In genomic region chr1:47222476-47222875, GRCh38 we compare ENCODE assay signal across 34 cellular contexts. TPM values are rescaled to one million over a fixed set of nuclear protein-coding genes. Genes with fewer than 3 reads are reported as not detected.
"Had no signal": no experiment of that assay in that cellular context is flagged by ENCODE, and none has a peak within 500 bp of the region (broad histone marks: within the 10 kb centered on the region; RNA-seq: fewer than 3 reads in every experiment).

No MANE protein-coding gene starts in this region.

- H3K36me3 ChIP-seq: ascending aorta, cardiac muscle cell, WERI-Rb-1 had no signal

- H3K4me3 ChIP-seq: ascending aorta, cardiac muscle cell had no signal

- H3K9me3 ChIP-seq: ascending aorta had no signal

- ATAC-seq: activated CD4-positive, alpha-beta T cell treated with anti-CD3 and anti-CD28 coated beads for 36 hours; activated CD4-positive, CD25-positive, alpha-beta regulatory T cell treated with anti-CD3 and anti-CD28 coated beads, Interleukin-2, amount 50 U/mL, for 24 hours; activated CD8-positive, alpha-beta T cell treated with anti-CD3 and anti-CD28 coated beads, Interleukin-2, amount 10 ng/mL, durations not matched to agents 7 days and 5 days; activated naive CD8-positive, alpha-beta T cell treated with anti-CD3 and anti-CD28 coated beads, Interleukin-2, amount 50 U/mL, for 24 hours; WTC11 had no signal

- H3K27ac ChIP-seq: ascending aorta, cardiac muscle cell, WERI-Rb-1 had no signal

- DNase-seq: activated CD4-positive, alpha-beta memory T cell treated with anti-CD3 and anti-CD28 coated beads, Interleukin-2, amount 10 ng/mL, durations not matched to agents 7 days and 5 days; activated CD4-positive, alpha-beta T cell treated with anti-CD3 and anti-CD28 coated beads for 1 hour; activated CD4-positive, alpha-beta T cell treated with anti-CD3 and anti-CD28 coated beads for 36 hours; activated CD4-positive, alpha-beta T cell treated with anti-CD3 and anti-CD28 coated beads for 48 hours; activated CD4-positive, alpha-beta T cell treated with anti-CD3 and anti-CD28 coated beads, Interleukin-2, amount 10 ng/mL, durations not matched to agents 7 days and 5 days; activated CD4-positive, alpha-beta T cell treated with anti-CD3 and anti-CD28 coated beads, Interleukin-2, amount 50 U/mL, for 48 hours; activated CD4-positive, CD25-positive, alpha-beta regulatory T cell; activated CD8-positive, alpha-beta memory T cell treated with anti-CD3 and anti-CD28 coated beads for 24 hours; activated CD8-positive, alpha-beta memory T cell treated with anti-CD3 and anti-CD28 coated beads, Interleukin-2, amount 50 U/mL, for 48 hours; activated CD8-positive, alpha-beta T cell treated with anti-CD3 and anti-CD28 coated beads, Interleukin-2, amount 10 ng/mL, durations not matched to agents 7 days and 5 days; activated effector memory CD4-positive, alpha-beta T cell treated with Interleukin-2 at 50 U/mL for 16 hours; activated gamma-delta T cell; activated naive CD4-positive, alpha-beta T cell treated with anti-CD3 and anti-CD28 coated beads, Interleukin-2, amount 10 ng/mL, durations not matched to agents 7 days and 5 days; activated naive CD4-positive, alpha-beta T cell treated with Interleukin-2 at 50 U/mL for 16 hours; activated naive CD8-positive, alpha-beta T cell treated with anti-CD3 and anti-CD28 coated beads, Interleukin-2, amount 10 ng/mL, durations not matched to agents 7 days and 5 days; activated naive CD8-positive, alpha-beta T cell treated with anti-CD3 and anti-CD28 coated beads, Interleukin-2, amount 50 U/mL, for 24 hours; activated T-cell treated with anti-CD3 and anti-CD28 coated beads, Interleukin-2, amount 50 U/mL, for 24 hours; activated T-cell treated with anti-CD3 and anti-CD28 coated beads, Interleukin-2, amount 50 U/mL, for 48 hours; amygdala; anterior cingulate cortex; caudate nucleus; cerebellar nuclear complex; T-helper 1 cell; T-helper 2 cell; T-helper 9 cell; WERI-Rb-1 had no signal

- FAIRE-seq: TTC549 had no signal

RNA-seq across cellular contexts. Expression of gene TAL1, which starts 9.5 kb away (rescaled TPM):
- total RNA-seq: activated CD4-positive, alpha-beta memory T cell treated with anti-CD3 and anti-CD28 coated beads, Interleukin-2, amount 10 ng/mL, durations not matched to agents 7 days and 5 days; activated CD4-positive, alpha-beta T cell treated with anti-CD3 and anti-CD28 coated beads, Interleukin-2, amount 10 ng/mL, durations not matched to agents 7 days and 5 days; activated CD8-positive, alpha-beta T cell treated with anti-CD3 and anti-CD28 coated beads, Interleukin-2, amount 10 ng/mL, durations not matched to agents 7 days and 5 days; activated naive CD8-positive, alpha-beta T cell treated with anti-CD3 and anti-CD28 coated beads, Interleukin-2, amount 10 ng/mL, durations not matched to agents 7 days and 5 days; activated T-helper 2 cell treated with anti-CD3 and anti-CD28 coated beads, Interferon-gamma antibody, Interleukin-2, Interleukin-4, amounts not matched to agents 10 μg/mL and 5 μg/mL and 100 μg/mL, durations not matched to agents 14 hours and 24 hours and 36 hours; bronchial epithelial cell had no signal

RNA-seq across cellular contexts. Expression of gene PDZK1IP1, which starts 32.6 kb away (rescaled TPM):
- total RNA-seq: activated CD4-positive, alpha-beta memory T cell treated with anti-CD3 and anti-CD28 coated beads, Interleukin-2, amount 10 ng/mL, durations not matched to agents 7 days and 5 days; activated CD4-positive, alpha-beta T cell treated with anti-CD3 and anti-CD28 coated beads for 36 hours; activated CD4-positive, alpha-beta T cell treated with anti-CD3 and anti-CD28 coated beads, Interleukin-2, amount 10 ng/mL, durations not matched to agents 7 days and 5 days; activated CD8-positive, alpha-beta T cell treated with anti-CD3 and anti-CD28 coated beads, Interleukin-2, amount 10 ng/mL, durations not matched to agents 7 days and 5 days; activated naive CD8-positive, alpha-beta T cell treated with anti-CD3 and anti-CD28 coated beads, Interleukin-2, amount 10 ng/mL, durations not matched to agents 7 days and 5 days; activated T-helper 2 cell treated with anti-CD3 and anti-CD28 coated beads, Interferon-gamma antibody, Interleukin-2, Interleukin-4, amounts not matched to agents 10 μg/mL and 5 μg/mL and 100 μg/mL, durations not matched to agents 14 hours and 24 hours and 36 hours; ascending aorta; cardiac muscle cell; chondrocyte; WTC11 had no signal
- polyA plus RNA-seq: cardiac muscle cell had no signal
